Comparison of ENCODE assay signal across 17 cellular contexts in the genomic region with DNA sequence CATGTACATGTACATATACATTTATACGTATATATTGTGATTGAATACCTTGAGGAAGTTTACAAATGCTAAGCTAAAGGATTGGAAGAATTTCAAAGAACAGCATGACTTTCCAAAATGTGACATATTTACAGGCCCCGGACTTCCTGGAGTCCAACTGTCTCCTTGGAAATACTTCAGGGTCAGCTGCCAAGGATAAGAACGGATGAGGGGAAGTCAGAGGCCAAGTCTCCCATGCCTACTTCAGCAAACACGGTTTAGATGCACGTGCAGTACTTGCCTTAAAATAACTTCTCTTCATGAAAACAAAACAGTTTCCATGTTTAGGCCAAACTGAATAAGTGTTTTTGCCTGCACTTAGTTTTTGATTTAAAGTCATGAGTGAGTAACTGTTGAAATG.
DNase-seq lines count a peak whose midpoint lies in the region; ATAC-seq and TF ChIP-seq lines count a peak whose summit lies in the region.
"Had no signal": no experiment of that assay in that cellular context is flagged by ENCODE, and none has a peak within 500 bp of the region (broad histone marks: within the 10 kb centered on the region; RNA-seq: fewer than 3 reads in every experiment).

No MANE protein-coding gene starts in this region.

- no peak overlapping the region for H3K4me2 ChIP-seq in IMR-90 (ENCODE audit: low read depth, low read length)

- CTCF ChIA-PET in IMR-90 (lab: Yijun Ruan, JAX): interaction anchor here (0.7 to 1.0 kb wide), 2 partner anchors 218 to 278 kb away, joined by 3 to 4 read pairs; no protein-coding TSS in a partner anchor

- H2BK5ac ChIP-seq in IMR-90 (ENCODE audit: low read depth, low read length, poor library complexity, severe bottlenecking): no peak overlapping the region

- H3K27ac ChIP-seq in IMR-90 (ENCODE audit: insufficient read depth, low read length) (no peak overlapping the region), adrenal gland (no peak overlapping the region), coronary artery (no peak overlapping the region)
- H3K27ac ChIP-seq: RWPE1, SJSA1 had no signal

- no peak overlapping the region for H4K91ac ChIP-seq in IMR-90 (ENCODE audit: insufficient read depth, low read depth, low read length)

- H3K9ac ChIP-seq in IMR-90 (ENCODE audit: low read depth, low read length): no peak overlapping the region

- H3K4me3 ChIP-seq in IMR-90 (ENCODE audit: insufficient read depth, low read depth, low read length) (no peak overlapping the region), adrenal gland (no peak overlapping the region), fibroblast of villous mesenchyme (ENCODE audit: low read depth, low read length) (no peak overlapping the region), coronary artery (no peak overlapping the region)
- H3K4me3 ChIP-seq: K562, SJSA1 had no signal

- H2AFZ ChIP-seq in IMR-90 (replicated peaks; ENCODE audit: low read length, poor library complexity): no peak overlapping the region

- TF ChIP-seq RAD21 in IMR-90 (IDR thresholded peaks at IDR 0.05; ENCODE audit: low read length): no peak

- ATAC-seq in IMR-90 (ENCODE audit: low read depth): no peak
- ATAC-seq in sciatic nerve: peak; percentile 52
- ATAC-seq in GM18867 (IDR thresholded peaks at IDR 0.05; ENCODE audit: unreplicated experiment): no peak
- no peak for ATAC-seq in HG03439 (IDR thresholded peaks at IDR 0.05; ENCODE audit: unreplicated experiment)
- ATAC-seq: K562, PC-3 had no signal

- H2BK120ac ChIP-seq in IMR-90 (ENCODE audit: low read depth, low read length): no peak overlapping the region

- no peak overlapping the region for H3K18ac ChIP-seq in IMR-90 (ENCODE audit: low read depth, low read length)

- no peak overlapping the region for H4K5ac ChIP-seq in IMR-90 (ENCODE audit: low read depth, low read length)

- H2BK15ac ChIP-seq in IMR-90 (ENCODE audit: low read depth, low read length): no peak overlapping the region

- H3K14ac ChIP-seq in IMR-90 (replicated peaks; ENCODE audit: low read depth, low read length): peak overlapping the region; percentile 15; the same call in 1 of the 2 replicates

- TF ChIP-seq POLR2A in IMR-90 (IDR thresholded peaks at IDR 0.05; ENCODE audit: low read depth, low read length): no peak
- TF ChIP-seq POLR2A in adrenal gland (IDR thresholded peaks at IDR 0.05): no peak

- H2AK5ac ChIP-seq in IMR-90 (ENCODE audit: low read depth, low read length): no peak overlapping the region

- dilution Hi-C loops in IMR-90 (cut with HindIII; ENCODE audit: low sequenced_read_pairs, unreplicated experiment): no loop called here

- H2AK9ac ChIP-seq in IMR-90 (replicated peaks; ENCODE audit: low read depth, low read length, poor library complexity): no peak overlapping the region

- no peaks in the 10 kb centered on the region for H3K9me3 ChIP-seq in IMR-90 (ENCODE audit: control insufficient read depth, insufficient read depth, low read length)
- no peaks in the 10 kb centered on the region for H3K9me3 ChIP-seq in adrenal gland (replicated peaks in 1 of 3)
- H3K9me3 ChIP-seq: SJSA1 had no signal

- in situ Hi-C loops in IMR-90 (cut with MboI; ENCODE audit: low sequenced_read_pairs): no loop called here

- intact Hi-C loops in IMR-90 (cut with micrococcal nuclease): loop anchor here (10.0 kb wide), 1 partner anchor 602 kb away; no protein-coding TSS in a partner anchor
- intact Hi-C loops in adrenal gland (cut with DNase I): loop anchor here in 1 of 2 donors (10.0 kb wide), 1 partner anchor 282 kb away; no protein-coding TSS in a partner anchor
- intact Hi-C loops in sciatic nerve (cut with DNase I): no loop called here

- 0 out of 2 replicates have a peak overlapping the region, but pooled peaks have one; percentile 55 for H3K23ac ChIP-seq in IMR-90 (ENCODE audit: low read depth, low read length)

- H3K4me1 ChIP-seq in IMR-90 (ENCODE audit: control insufficient read depth, insufficient read depth, low read length) (peaks cover 4% of the 10 kb centered on the region), adrenal gland (replicated peaks in 1 of 2) (peaks cover 4 to 8% of the 10 kb centered on the region in 2 donors)
- H3K4me1 ChIP-seq: SJSA1 had no signal

- DNase-seq in IMR-90 (no peak), adrenal gland (peak in 6 of 7 donors; percentile 16 to 61 (median 28)), fibroblast of villous mesenchyme (ENCODE audit: low read depth) (peak; percentile 5), sciatic nerve (ENCODE audit: low spot score) (no peak), coronary artery (ENCODE audit: low spot score) (no peak)
- DNase-seq: CD4-positive, CD25-positive, alpha-beta regulatory T cell; H7; NCI-H1436; NCI-H2029; NCI-H2171 treated with DMSO at 0.1 percent for 48 hours; NCI-H446 treated with DMSO at 0.1 percent for 48 hours; PC-3 had no signal

- no peaks in the 10 kb centered on the region for H3K79me1 ChIP-seq in IMR-90 (ENCODE audit: low read depth in 1 of 2, low read length in 2 of 2)

- H3K36me3 ChIP-seq in IMR-90 (ENCODE audit: control insufficient read depth, insufficient read depth, low read length) (no peaks in the 10 kb centered on the region; the same call in 1 of the 2 replicates), adrenal gland (replicated peaks in 1 of 2) (no peaks in the 10 kb centered on the region)
- H3K36me3 ChIP-seq: SJSA1 had no signal

- H2BK20ac ChIP-seq in IMR-90 (ENCODE audit: low read depth, low read length): no peak overlapping the region

- H3K9me1 ChIP-seq in IMR-90 (ENCODE audit: insufficient read depth, low read length): peaks cover 3% of the 10 kb centered on the region; the same call in 1 of the 2 replicates

- TF ChIP-seq CTCF in IMR-90 (conservative IDR thresholded peaks at IDR 0.05; ENCODE audit: low read depth, low read length) (no peak), adrenal gland (IDR thresholded peaks at IDR 0.05) (no peak), fibroblast of villous mesenchyme (IDR thresholded peaks at IDR 0.05; ENCODE audit: insufficient read depth, low read depth, low read length) (no peak), coronary artery (IDR thresholded peaks at IDR 0.05) (no peak)

- no CpG with 5 or more reads among the region's 5 CpGs for WGBS in IMR-90 (ENCODE audit: extremely low coverage in 2 of 2, insufficient read length in 1 of 2), 2 experiments
- WGBS in adrenal gland, 4 donors: 16 to 27% (median 20%) methylated on average over 5 of the region's 5 CpGs

- H3K4ac ChIP-seq in IMR-90 (ENCODE audit: low read depth, low read length): no peak overlapping the region

- BruUV-seq in IMR-90 (replicated peaks; lab: Mats Ljungman, UMichigan): no TSS peak

- H3K27me3 ChIP-seq in IMR-90 (ENCODE audit: control insufficient read depth, insufficient read depth, low read length): no peaks in the 10 kb centered on the region
- no peaks in the 10 kb centered on the region for H3K27me3 ChIP-seq in adrenal gland
- H3K27me3 ChIP-seq: SJSA1 had no signal

- 0 out of 4 replicates have a peak overlapping the region, but pooled peaks of 1 of the 2 experiments have one; percentile 1 for H4K8ac ChIP-seq in IMR-90 (ENCODE audit: low read depth in 2 of 2, low read length in 2 of 2)

- POLR2A ChIA-PET in IMR-90 (lab: Charles Lee; ENCODE audit: unreplicated experiment): no interaction called here

- no peaks in the 10 kb centered on the region for H4K20me1 ChIP-seq in IMR-90 (ENCODE audit: insufficient read depth, low read length)

- H3K56ac ChIP-seq in IMR-90 (ENCODE audit: extremely low read depth, insufficient read depth, low read length): no peak overlapping the region

TF ChIP-seq in IMR-90, 13 proteins besides CTCF, POLR2A, EP300 and RAD21:
- no peak for TF ChIP-seq CHD1 (IDR thresholded peaks at IDR 0.05; ENCODE audit: low read depth, low read length)
- no peak for TF ChIP-seq NFE2L2 (IDR thresholded peaks at IDR 0.05; ENCODE audit: low read depth, low read length)
- no peak for TF ChIP-seq MAFK (IDR thresholded peaks at IDR 0.05; ENCODE audit: low read depth, low read length)
- no peak for TF ChIP-seq USF2 (IDR thresholded peaks at IDR 0.05; ENCODE audit: low read depth, low read length)
- TF ChIP-seq, protein P1, sequence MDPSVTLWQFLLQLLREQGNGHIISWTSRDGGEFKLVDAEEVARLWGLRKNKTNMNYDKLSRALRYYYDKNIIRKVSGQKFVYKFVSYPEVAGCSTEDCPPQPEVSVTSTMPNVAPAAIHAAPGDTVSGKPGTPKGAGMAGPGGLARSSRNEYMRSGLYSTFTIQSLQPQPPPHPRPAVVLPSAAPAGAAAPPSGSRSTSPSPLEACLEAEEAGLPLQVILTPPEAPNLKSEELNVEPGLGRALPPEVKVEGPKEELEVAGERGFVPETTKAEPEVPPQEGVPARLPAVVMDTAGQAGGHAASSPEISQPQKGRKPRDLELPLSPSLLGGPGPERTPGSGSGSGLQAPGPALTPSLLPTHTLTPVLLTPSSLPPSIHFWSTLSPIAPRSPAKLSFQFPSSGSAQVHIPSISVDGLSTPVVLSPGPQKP (IDR thresholded peaks at IDR 0.05; ENCODE audit: borderline replicate concordance, low read depth, low read length): no peak
- TF ChIP-seq BHLHE40 (IDR thresholded peaks at IDR 0.05; ENCODE audit: low read depth, low read length): no peak

Comparison
In these comparisons a context has a peak if more than half of its experiments do, and no peak if none do; other contexts are left out.
1. DNase-seq: peak in adrenal gland (6 of 7) and fibroblast of villous mesenchyme (single experiment); none in IMR-90 (single experiment), sciatic nerve (single experiment) and coronary artery (single experiment).